Comparison of ENCODE assay signal across 18 cellular contexts in genomic region chr7:135713836-135714470, GRCh38. TPM values are rescaled to one million over a fixed set of nuclear protein-coding genes. Genes with fewer than 3 reads are reported as not detected.
A peak's percentile ranks its signal among the peaks of the same experiment; 100 is the strongest.
DNase-seq lines count a peak whose midpoint lies in the region; ATAC-seq, FAIRE-seq and TF ChIP-seq lines count a peak whose summit lies in the region.
"Had no signal": no experiment of that assay in that cellular context is flagged by ENCODE, and none has a peak within 500 bp of the region (broad histone marks: within the 10 kb centered on the region; RNA-seq: fewer than 3 reads in every experiment).

No MANE protein-coding gene starts in this region.

- H3K9ac ChIP-seq in mesendoderm (ENCODE audit: low read length): no peak overlapping the region

- H3K27me3 ChIP-seq in mesendoderm (ENCODE audit: insufficient read depth, low read length, poor library complexity): no peaks in the 10 kb centered on the region
- H3K27me3 ChIP-seq: adrenal gland had no signal

- peak overlapping the region in 1 of 2 experiments; percentile 66; a peak in 3 of 6 replicates for H3K27ac ChIP-seq in A549
- H3K27ac ChIP-seq in mesendoderm (ENCODE audit: low read depth, low read length): peak overlapping the region; percentile 55
- H3K27ac ChIP-seq: adrenal gland, tibial nerve had no signal

- H3K36me3 Mint-ChIP-seq in chondrocyte (ENCODE audit: low read depth) (no peaks in the 10 kb centered on the region), T-cell (no peaks in the 10 kb centered on the region)
- no peaks in the 10 kb centered on the region for H3K36me3 Mint-ChIP-seq in activated T-helper 17 cell treated with anti-CD3 and anti-CD28 coated beads, Interleukin-2, amount 50 U/mL, for 72 hours (ENCODE audit: low read depth)

- H3K9me3 Mint-ChIP-seq in chondrocyte (ENCODE audit: low read depth): no peaks in the 10 kb centered on the region
- no peaks in the 10 kb centered on the region for H3K9me3 Mint-ChIP-seq in activated T-helper 17 cell treated with anti-CD3 and anti-CD28 coated beads, Interleukin-2, amount 50 U/mL, for 72 hours
- H3K9me3 Mint-ChIP-seq in T-cell: no peaks in the 10 kb centered on the region
- H3K9me3 Mint-ChIP-seq: T-helper 2 cell treated with Interferon-gamma antibody and Interleukin-4, amounts not matched to agents 5 μg/mL and 100 μg/mL, for 36 hours had no signal

- no peak overlapping the region for H4K8ac ChIP-seq in mesendoderm (ENCODE audit: low read depth, low read length)

- TF ChIP-seq RAD21 in A549 (conservative IDR thresholded peaks at IDR 0.05 in 1 of 2, IDR thresholded peaks at IDR 0.05 in 1 of 2): no peak

- TF ChIP-seq EP300 in A549 (IDR thresholded peaks at IDR 0.05): no peak

- no peaks in the 10 kb centered on the region for H3K79me1 ChIP-seq in mesendoderm (ENCODE audit: low read length)

- CTCF ChIA-PET in A549 (lab: Yijun Ruan, JAX) (interaction anchor here (0.8 to 1.7 kb wide), 4 partner anchors 18 to 87 kb away, joined by 3 to 4 read pairs (median 4); no protein-coding TSS in a partner anchor), T-cell (lab: Charles Lee) (interaction anchor here in 1 of 2 donors (0.7 kb wide), 1 partner anchor 10 kb away, joined by 3 read pairs; no protein-coding TSS in a partner anchor)

- no peak overlapping the region for H2BK15ac ChIP-seq in mesendoderm (replicated peaks; ENCODE audit: low read depth)

- H3K4me3 ChIP-seq in A549 (no peak overlapping the region), mesendoderm (ENCODE audit: low read length) (no peak overlapping the region)
- H3K4me3 ChIP-seq: adrenal gland, tibial nerve had no signal

- FAIRE-seq in A549 (lab: Jason Lieb, UNC): no peak
- FAIRE-seq: endometrium had no signal

- 88% methylated on average over 4 of the region's 4 CpGs for WGBS in A549 (ENCODE audit: missing lambda C conversion rate)
- WGBS in mesendoderm (ENCODE audit: extremely low coverage, insufficient coverage, low lambda C conversion rate): no CpG with 5 or more reads among the region's 4 CpGs

- H3K36me3 ChIP-seq in mesendoderm (ENCODE audit: control insufficient read depth, insufficient read depth, low read length): no peaks in the 10 kb centered on the region
- H3K36me3 ChIP-seq: adrenal gland, tibial nerve had no signal

- no peak overlapping the region for H3K23ac ChIP-seq in mesendoderm (ENCODE audit: low read length)

- H3K4me2 ChIP-seq in A549: peak overlapping the region; percentile 70
- H3K4me2 ChIP-seq in mesendoderm (ENCODE audit: low read length): no peak overlapping the region

- no peak for DNase-seq in A549 (ENCODE audit: low read depth in 1 of 2, low spot score in 1 of 2)
- DNase-seq in M059J (ENCODE audit: low read depth): peak; percentile 83
- no peak for DNase-seq in chondrocyte (ENCODE audit: low spot score)
- DNase-seq in mesendoderm: peak; percentile 68
- no peak for DNase-seq in SK-N-DZ (ENCODE audit: low spot score)
- DNase-seq in T-cell: no peak
- DNase-seq: activated CD8-positive, alpha-beta memory T cell treated with anti-CD3 and anti-CD28 coated beads for 24 hours; adrenal gland; cerebellar nuclear complex; DMS53; left ventricle myocardium superior; NCI-H2227 treated with DMSO at 0.1 percent for 48 hours; Right ventricle myocardium superior had no signal

- ATAC-seq in A549 (peak in 1 of 2 experiments; percentile 13; a peak in 2 of 6 replicates), HG03025 (IDR thresholded peaks at IDR 0.05; ENCODE audit: low FRiP score, unreplicated experiment) (no peak), T-cell (replicated peaks in 1 of 4) (no peak)
- no peak for ATAC-seq in activated T-helper 17 cell treated with anti-CD3 and anti-CD28 coated beads, Interleukin-2, amount 50 U/mL, for 72 hours (replicated peaks)
- ATAC-seq: left ventricle myocardium superior had no signal

- POLR2A ChIA-PET in A549 (lab: Yijun Ruan, JAX): no interaction called here
- POLR2A ChIA-PET in T-cell (lab: Charles Lee): no interaction called here

- H3K4me3 Mint-ChIP-seq in chondrocyte (ENCODE audit: unreplicated experiment): no peak overlapping the region
- no peak overlapping the region for H3K4me3 Mint-ChIP-seq in activated T-helper 17 cell treated with anti-CD3 and anti-CD28 coated beads, Interleukin-2, amount 50 U/mL, for 72 hours
- no peak overlapping the region for H3K4me3 Mint-ChIP-seq in T-cell
- H3K4me3 Mint-ChIP-seq: T-helper 2 cell treated with Interferon-gamma antibody and Interleukin-4, amounts not matched to agents 5 μg/mL and 100 μg/mL, for 36 hours had no signal

- H3K9me3 ChIP-seq in A549: no peaks in the 10 kb centered on the region
- H3K9me3 ChIP-seq: adrenal gland, tibial nerve had no signal

- peak overlapping the region; percentile 3 for H3K27ac Mint-ChIP-seq in chondrocyte (ENCODE audit: unreplicated experiment)
- no peak overlapping the region for H3K27ac Mint-ChIP-seq in activated T-helper 17 cell treated with anti-CD3 and anti-CD28 coated beads, Interleukin-2, amount 50 U/mL, for 72 hours
- no peak overlapping the region for H3K27ac Mint-ChIP-seq in T-cell
- H3K27ac Mint-ChIP-seq: T-helper 2 cell treated with Interferon-gamma antibody and Interleukin-4, amounts not matched to agents 5 μg/mL and 100 μg/mL, for 36 hours had no signal

- peak overlapping the region; percentile 46 for H2BK5ac ChIP-seq in mesendoderm (ENCODE audit: low read length)

- H3K79me2 ChIP-seq in mesendoderm (ENCODE audit: control insufficient read depth, insufficient read depth, low read length): no peaks in the 10 kb centered on the region

- peak overlapping the region; percentile 11 for H3K18ac ChIP-seq in mesendoderm (ENCODE audit: low read length)

- no peak overlapping the region for H2AK5ac ChIP-seq in mesendoderm (ENCODE audit: low read length)

- peaks cover 27% of the 10 kb centered on the region for H3K4me1 ChIP-seq in A549
- peaks cover 22% of the 10 kb centered on the region for H3K4me1 ChIP-seq in mesendoderm (ENCODE audit: control insufficient read depth, low read depth, low read length)

- H3K56ac ChIP-seq in mesendoderm (ENCODE audit: low read length): peak overlapping the region; percentile 72

- no peak overlapping the region for H4K5ac ChIP-seq in mesendoderm (ENCODE audit: low read length)

- peaks cover 15% of the 10 kb centered on the region for H3K4me1 Mint-ChIP-seq in chondrocyte (ENCODE audit: low read depth)
- H3K4me1 Mint-ChIP-seq in activated T-helper 17 cell treated with anti-CD3 and anti-CD28 coated beads, Interleukin-2, amount 50 U/mL, for 72 hours: no peaks in the 10 kb centered on the region
- no peaks in the 10 kb centered on the region for H3K4me1 Mint-ChIP-seq in T-cell

- H3K27me3 Mint-ChIP-seq in chondrocyte (ENCODE audit: low read depth) (no peaks in the 10 kb centered on the region), T-cell (peaks cover 9% of the 10 kb centered on the region in 2 donors)
- no peaks in the 10 kb centered on the region for H3K27me3 Mint-ChIP-seq in activated T-helper 17 cell treated with anti-CD3 and anti-CD28 coated beads, Interleukin-2, amount 50 U/mL, for 72 hours

- TF ChIP-seq CTCF in A549 (IDR thresholded peaks at IDR 0.05): no peak
- no peak for TF ChIP-seq CTCF in chondrocyte (IDR thresholded peaks at IDR 0.05)

- no peak for TF ChIP-seq POLR2A in A549 (IDR thresholded peaks at IDR 0.05; ENCODE audit: low read length)

- no peak overlapping the region for H2BK120ac ChIP-seq in mesendoderm (ENCODE audit: low read depth, low read length)

- H3K4ac ChIP-seq in mesendoderm (ENCODE audit: low read depth, low read length): no peak overlapping the region

RNA-seq across cellular contexts. Expression of gene SLC13A4, which starts 14.0 kb away (rescaled TPM):
- polyA plus RNA-seq in A549 (2011; rRNA removed) (not detected in 2 replicates), A549 (2017; fragmentation: RNase III; extraction: RNeasy Plus Mini Kit Qiagen cat#74134 plus additional on column Dnase treatment) (not detected in 3 replicates)
- polyA plus RNA-seq in A549 (2012; cell fraction: cytosol; rRNA removed): not detected in 2 replicates
- not detected in 2 replicates for polyA plus RNA-seq in A549 (2012; cell fraction: nucleus; rRNA removed)
- not detected in 2 replicates for polyA minus RNA-seq in A549 (2011; rRNA and poly(A)+ RNA removed)
- 0.52 TPM in 1 of 2 replicates, not detected in the other for total RNA-seq in M059J (2014; rRNA removed; shearing (Covaris generic))
- total RNA-seq in chondrocyte (not detected in 3 replicates), T-cell (not detected)
- 2.7 TPM for polyA plus RNA-seq in mesendoderm (2013, experiment 1 of 2)
- 2.5 TPM for polyA plus RNA-seq in mesendoderm (2013, experiment 2 of 2)
- polyA plus RNA-seq in SK-N-DZ (2014; cell fraction: cytosol; rRNA removed): not detected in 2 replicates
- polyA plus RNA-seq in SK-N-DZ (2014; cell fraction: nucleus; rRNA removed): not detected in 2 replicates
- not detected for total RNA-seq in activated T-helper 17 cell treated with anti-CD3 and anti-CD28 coated beads, Interleukin-2, amount 50 U/mL, for 72 hours
- total RNA-seq: Right ventricle myocardium superior, tibial nerve had no signal

RNA-seq across cellular contexts. Expression of gene FAM180A, which starts 34.7 kb away (rescaled TPM):
- not detected in 2 replicates for polyA plus RNA-seq in A549 (2011; rRNA removed)
- not detected in 2 replicates for polyA plus RNA-seq in A549 (2012; cell fraction: cytosol; rRNA removed)
- polyA plus RNA-seq in A549 (2012; cell fraction: nucleus; rRNA removed): not detected in 2 replicates
- not detected in 3 replicates for polyA plus RNA-seq in A549 (2017; fragmentation: RNase III; extraction: RNeasy Plus Mini Kit Qiagen cat#74134 plus additional on column Dnase treatment)
- polyA minus RNA-seq in A549 (2011; rRNA and poly(A)+ RNA removed): not detected in 2 replicates
- 1.9 and 3.4 TPM in 2 replicates for total RNA-seq in M059J (2014; rRNA removed; shearing (Covaris generic))
- total RNA-seq in chondrocyte: 0.27 to 1.4 TPM (median 0.31 TPM) in 3 replicates
- polyA plus RNA-seq in mesendoderm (2013, experiment 1 of 2): not detected
- not detected for polyA plus RNA-seq in mesendoderm (2013, experiment 2 of 2)
- not detected in 2 replicates for polyA plus RNA-seq in SK-N-DZ (2014; cell fraction: cytosol; rRNA removed)
- polyA plus RNA-seq in SK-N-DZ (2014; cell fraction: nucleus; rRNA removed): not detected in 2 replicates
- not detected for total RNA-seq in activated T-helper 17 cell treated with anti-CD3 and anti-CD28 coated beads, Interleukin-2, amount 50 U/mL, for 72 hours
- total RNA-seq in T-cell: not detected

RNA-seq across cellular contexts. Expression of gene STMP1, which starts 51.6 kb away (rescaled TPM):
- polyA plus RNA-seq in A549 (2011; rRNA removed) (30.1 and 35.5 TPM in 2 replicates), A549 (2017; fragmentation: RNase III; extraction: RNeasy Plus Mini Kit Qiagen cat#74134 plus additional on column Dnase treatment) (25.2 to 33.0 TPM (median 32.1 TPM) in 3 replicates)
- 12.3 TPM in 2 replicates for polyA plus RNA-seq in A549 (2012; cell fraction: cytosol; rRNA removed)
- 2.6 and 5.4 TPM in 2 replicates for polyA plus RNA-seq in A549 (2012; cell fraction: nucleus; rRNA removed)
- 7.2 and 7.6 TPM in 2 replicates for polyA minus RNA-seq in A549 (2011; rRNA and poly(A)+ RNA removed)
- total RNA-seq in M059J (2014; rRNA removed; shearing (Covaris generic)): 29.5 and 34.0 TPM in 2 replicates
- total RNA-seq in chondrocyte (34.7 to 53.0 TPM (median 36.7 TPM) in 3 replicates), T-cell (10 to 100 TPM; 15.2 to 23.0 (median 21.5) TPM)
- 36.7 TPM for polyA plus RNA-seq in mesendoderm (2013, experiment 1 of 2)
- polyA plus RNA-seq in mesendoderm (2013, experiment 2 of 2): 36.6 TPM
- polyA plus RNA-seq in SK-N-DZ (2014; cell fraction: cytosol; rRNA removed): 30.4 and 33.9 TPM in 2 replicates
- 18.2 and 30.3 TPM in 2 replicates for polyA plus RNA-seq in SK-N-DZ (2014; cell fraction: nucleus; rRNA removed)
- 10 to 100 TPM; 10.5 to 11.1 TPM for total RNA-seq in activated T-helper 17 cell treated with anti-CD3 and anti-CD28 coated beads, Interleukin-2, amount 50 U/mL, for 72 hours

Comparison
In these comparisons a context has a peak if more than half of its experiments do, and no peak if none do; other contexts are left out.
1. DNase-seq: peak in M059J (single experiment) and mesendoderm (single experiment); none in A549 (0 of 2), chondrocyte (single experiment), SK-N-DZ (single experiment) and T-cell (0 of 34).